8 cellular contexts compared by ENCODE assay signal in genomic region chr1:24294228-24294672, GRCh38. TPM values are rescaled to one million over a fixed set of nuclear protein-coding genes. Genes with fewer than 3 reads are reported as not detected.
A peak's percentile ranks its signal among the peaks of the same experiment; 100 is the strongest.
DNase-seq lines count a peak whose midpoint lies in the region; ATAC-seq and TF ChIP-seq lines count a peak whose summit lies in the region.

No MANE protein-coding gene starts in this region.

- no peak for TF ChIP-seq POLR2A in gastroesophageal sphincter (IDR thresholded peaks at IDR 0.05)

- no peaks in the 10 kb centered on the region for H3K36me3 ChIP-seq in gastroesophageal sphincter
- no peaks in the 10 kb centered on the region for H3K36me3 ChIP-seq in neuronal stem cell (replicated peaks in 1 of 2; ENCODE audit: control insufficient read depth in 2 of 2, insufficient read depth in 2 of 2, low read length in 2 of 2)

- no peaks in the 10 kb centered on the region for H4K20me1 ChIP-seq in H9 (ENCODE audit: control insufficient read depth, insufficient read depth, insufficient read length)

- no peak overlapping the region for H2BK5ac ChIP-seq in H9 (ENCODE audit: insufficient read length, low read length)
- H2BK5ac ChIP-seq in neuronal stem cell (ENCODE audit: low read length), result no peak overlapping the region

- DNase-seq in H9 (no peak), NCI-H774 (lab: John Stamatoyannopoulos, UW) (no peak), neuronal stem cell (ENCODE audit: low spot score) (no peak)
- DNase-seq in activated T-helper 1 cell treated with anti-CD3 and anti-CD28 coated beads, Interleukin-12 subunit alpha, Interleukin-12 subunit beta, Interleukin-2, Interleukin-4 antibody, amounts not matched to agents 30 ng/mL and 10 ng/mL and 1 ng/mL, durations not matched to agents 14 hours and 24 hours and 36 hours (ENCODE audit: low spot score), result no peak

- no peaks in the 10 kb centered on the region for H3K23me2 ChIP-seq in H9 (ENCODE audit: insufficient read length, low read depth, low read length, poor library complexity, severe bottlenecking)

- H3K18ac ChIP-seq in H9 (ENCODE audit: insufficient read length, low read depth, low read length), result no peak overlapping the region
- H3K18ac ChIP-seq in neuronal stem cell (ENCODE audit: low read length), result no peak overlapping the region

- H2BK12ac ChIP-seq in H9 (ENCODE audit: insufficient read length, low read depth, low read length) (no peak overlapping the region), neuronal stem cell (ENCODE audit: low read length) (no peak overlapping the region)

- H2AK5ac ChIP-seq in H9 (ENCODE audit: insufficient read length, low read length), result no peak overlapping the region
- no peak overlapping the region for H2AK5ac ChIP-seq in neuronal stem cell (ENCODE audit: low read depth, low read length)

- no peaks in the 10 kb centered on the region for H3K79me2 ChIP-seq in H9 (ENCODE audit: insufficient read depth, low read length)

- no peak overlapping the region for H3K23ac ChIP-seq in H9 (ENCODE audit: insufficient read length, low read depth, low read length)
- no peak overlapping the region for H3K23ac ChIP-seq in neuronal stem cell (ENCODE audit: low read depth, low read length, poor library complexity)

- H3K79me1 ChIP-seq in H9 (ENCODE audit: insufficient read depth, low read depth, low read length, poor library complexity, severe bottlenecking), result no peaks in the 10 kb centered on the region
- H3K79me1 ChIP-seq in neuronal stem cell (ENCODE audit: low read depth, low read length), result no peaks in the 10 kb centered on the region

- H3K4me2 ChIP-seq in H9 (ENCODE audit: insufficient read depth, insufficient read length, low read length) (no peak overlapping the region), neuronal stem cell (ENCODE audit: insufficient read depth, low read length, poor library complexity, severe bottlenecking) (no peak overlapping the region)

- H3K27ac ChIP-seq in H9 (ENCODE audit: insufficient read length, low read depth, low read length) (no peak overlapping the region), gastroesophageal sphincter (peak overlapping the region; percentile 45 to 80 (median 73)), skin epidermis (peak overlapping the region in 20 of 21 experiments; percentile 31 to 86 (median 71)), neuronal stem cell (replicated peaks; ENCODE audit: low read length) (no peak overlapping the region)

- no peak overlapping the region for H4K5ac ChIP-seq in H9 (ENCODE audit: insufficient read length, low read depth, low read length)

- peaks cover 4% of the 10 kb centered on the region for H3K4me1 ChIP-seq in H9 (ENCODE audit: insufficient read depth, low read length)
- peaks cover 0 to 30% (median 8%) of the 10 kb centered on the region in 3 donors for H3K4me1 ChIP-seq in gastroesophageal sphincter
- H3K4me1 ChIP-seq in neuronal stem cell (ENCODE audit: control insufficient read depth in 2 of 2, insufficient read depth in 1 of 2, low read depth in 1 of 2, low read length in 2 of 2), result peaks cover 0 to 4% of the 10 kb centered on the region in 2 donors

- no peak overlapping the region for H2BK20ac ChIP-seq in H9 (ENCODE audit: low read depth, low read length, poor library complexity, severe bottlenecking)

- H3K27ac Mint-ChIP-seq in H9, result peak overlapping the region in 2 of 3 experiments; percentile 2 to 82; a peak in 2 of 7 replicates
- no peak overlapping the region for H3K27ac Mint-ChIP-seq in activated T-helper 1 cell treated with anti-CD3 and anti-CD28 coated beads, Interleukin-12 subunit alpha, Interleukin-12 subunit beta, Interleukin-2, Interleukin-4 antibody, amounts not matched to agents 30 ng/mL and 10 ng/mL and 1 ng/mL, durations not matched to agents 14 hours and 24 hours and 36 hours

- H3K27me3 ChIP-seq in H9 (ENCODE audit: insufficient read depth, low read length) (no peaks in the 10 kb centered on the region), gastroesophageal sphincter (peaks cover 3% of the 10 kb centered on the region), neuronal stem cell (ENCODE audit: control insufficient read depth in 3 of 3, insufficient read depth in 3 of 3, low read depth in 1 of 3, low read length in 3 of 3) (peaks cover 0 to 22% (median 14%) of the 10 kb centered on the region in 3 experiments)

- H3K9me3 Mint-ChIP-seq in H9, result no peaks in the 10 kb centered on the region
- no peaks in the 10 kb centered on the region for H3K9me3 Mint-ChIP-seq in activated T-helper 1 cell treated with anti-CD3 and anti-CD28 coated beads, Interleukin-12 subunit alpha, Interleukin-12 subunit beta, Interleukin-2, Interleukin-4 antibody, amounts not matched to agents 30 ng/mL and 10 ng/mL and 1 ng/mL, durations not matched to agents 14 hours and 24 hours and 36 hours

- ATAC-seq in SK-N-SH treated with all-trans-retinoic acid at 6 μM for 48 hours, result peak; percentile 39
- ATAC-seq in gastroesophageal sphincter, result peak; percentile 88
- ATAC-seq in HG02642 (IDR thresholded peaks at IDR 0.05; ENCODE audit: poor library complexity, unreplicated experiment), result no peak

- TF ChIP-seq EP300 in gastroesophageal sphincter (IDR thresholded peaks at IDR 0.05), result no peak

- H2BK15ac ChIP-seq in H9 (ENCODE audit: low read depth, low read length) (no peak overlapping the region), neuronal stem cell (ENCODE audit: low read length) (no peak overlapping the region)

- no peaks in the 10 kb centered on the region for H3K36me3 Mint-ChIP-seq in H9 (ENCODE audit: insufficient read depth in 1 of 3, low read depth in 3 of 3)
- no peaks in the 10 kb centered on the region for H3K36me3 Mint-ChIP-seq in activated T-helper 1 cell treated with anti-CD3 and anti-CD28 coated beads, Interleukin-12 subunit alpha, Interleukin-12 subunit beta, Interleukin-2, Interleukin-4 antibody, amounts not matched to agents 30 ng/mL and 10 ng/mL and 1 ng/mL, durations not matched to agents 14 hours and 24 hours and 36 hours (ENCODE audit: low read depth)

- H3K4me3 ChIP-seq in gastroesophageal sphincter, result no peak overlapping the region
- no peak overlapping the region for H3K4me3 ChIP-seq in skin epidermis
- H3K4me3 ChIP-seq in neuronal stem cell (ENCODE audit: low read length in 2 of 2), result no peak overlapping the region

- peaks cover 39 to 40% of the 10 kb centered on the region in 2 experiments for H3K4me1 Mint-ChIP-seq in H9
- no peaks in the 10 kb centered on the region for H3K4me1 Mint-ChIP-seq in activated T-helper 1 cell treated with anti-CD3 and anti-CD28 coated beads, Interleukin-12 subunit alpha, Interleukin-12 subunit beta, Interleukin-2, Interleukin-4 antibody, amounts not matched to agents 30 ng/mL and 10 ng/mL and 1 ng/mL, durations not matched to agents 14 hours and 24 hours and 36 hours (ENCODE audit: low read depth)

- no peak overlapping the region for H3K4ac ChIP-seq in H9 (ENCODE audit: low read depth, low read length)
- H3K4ac ChIP-seq in neuronal stem cell (ENCODE audit: low read length), result no peak overlapping the region

- no CpG with 5 or more reads among the region's 9 CpGs for WGBS in H9 (ENCODE audit: extremely low coverage, insufficient read length, low lambda C conversion rate)
- WGBS in gastroesophageal sphincter (ENCODE audit: low coverage in 1 of 2), 2 donors, result 76 to 77% methylated on average over 8 to 9 of the region's 9 CpGs
- no CpG with 5 or more reads among the region's 9 CpGs for WGBS in neuronal stem cell (ENCODE audit: extremely low coverage in 2 of 2, insufficient read length in 2 of 2, insufficient replicate concordance in 1 of 2), 2 donors

- H3K14ac ChIP-seq in H9 (ENCODE audit: insufficient read depth, low read length) (no peak overlapping the region), neuronal stem cell (ENCODE audit: low read length) (no peak overlapping the region)

- peaks cover 11% of the 10 kb centered on the region for H3K27me3 Mint-ChIP-seq in H9 (ENCODE audit: low read depth)
- peaks cover 41% of the 10 kb centered on the region for H3K27me3 Mint-ChIP-seq in activated T-helper 1 cell treated with anti-CD3 and anti-CD28 coated beads, Interleukin-12 subunit alpha, Interleukin-12 subunit beta, Interleukin-2, Interleukin-4 antibody, amounts not matched to agents 30 ng/mL and 10 ng/mL and 1 ng/mL, durations not matched to agents 14 hours and 24 hours and 36 hours (ENCODE audit: insufficient read depth)

- intact Hi-C loops in activated T-helper 1 cell treated with anti-CD3 and anti-CD28 coated beads, Interleukin-12 subunit alpha, Interleukin-12 subunit beta, Interleukin-2, Interleukin-4 antibody, amounts not matched to agents 30 ng/mL and 10 ng/mL and 1 ng/mL, durations not matched to agents 14 hours and 24 hours and 36 hours (cut with micrococcal nuclease), result loop anchor here (2.0 kb wide), 1 partner anchor 29 kb away; no protein-coding TSS in a partner anchor

- no peaks in the 10 kb centered on the region for H3K9me3 ChIP-seq in H9 (ENCODE audit: control insufficient read depth, low read depth, low read length)
- no peaks in the 10 kb centered on the region for H3K9me3 ChIP-seq in gastroesophageal sphincter
- H3K9me3 ChIP-seq in neuronal stem cell (replicated peaks in 1 of 2; ENCODE audit: control insufficient read depth in 2 of 2, insufficient read depth in 1 of 2, low read depth in 1 of 2, low read length in 2 of 2), result no peaks in the 10 kb centered on the region

- H2BK120ac ChIP-seq in H9 (ENCODE audit: low read depth, low read length, poor library complexity, severe bottlenecking) (no peak overlapping the region), neuronal stem cell (ENCODE audit: low read depth, low read length) (no peak overlapping the region)

- H3K4me3 Mint-ChIP-seq in H9, result no peak overlapping the region
- H3K4me3 Mint-ChIP-seq in activated T-helper 1 cell treated with anti-CD3 and anti-CD28 coated beads, Interleukin-12 subunit alpha, Interleukin-12 subunit beta, Interleukin-2, Interleukin-4 antibody, amounts not matched to agents 30 ng/mL and 10 ng/mL and 1 ng/mL, durations not matched to agents 14 hours and 24 hours and 36 hours, result no peak overlapping the region

- H4K8ac ChIP-seq in H9 (replicated peaks; ENCODE audit: insufficient read length, low read depth, low read length), result no peak overlapping the region
- no peak overlapping the region for H4K8ac ChIP-seq in neuronal stem cell (ENCODE audit: low read depth, low read length)

- TF ChIP-seq CTCF in H9 (conservative IDR thresholded peaks at IDR 0.05) (no peak), gastroesophageal sphincter (IDR thresholded peaks at IDR 0.05) (no peak)

- no peak overlapping the region for H4K91ac ChIP-seq in H9 (ENCODE audit: insufficient read length, low read depth, low read length)
- no peak overlapping the region for H4K91ac ChIP-seq in neuronal stem cell (ENCODE audit: low read depth, low read length, poor library complexity)

- H2AFZ ChIP-seq in H9 (ENCODE audit: low read length), result no peak overlapping the region
- H2AFZ ChIP-seq in neuronal stem cell (ENCODE audit: low read length), result no peak overlapping the region

- H3K9ac ChIP-seq in H9 (ENCODE audit: extremely low read depth, insufficient read length, low read length), result no peak overlapping the region
- H3K9ac ChIP-seq in neuronal stem cell (ENCODE audit: low read depth, low read length, poor library complexity), result no peak overlapping the region

- H3T11ph ChIP-seq in H9 (ENCODE audit: low read length), result no peak overlapping the region

- no peak overlapping the region for H3K56ac ChIP-seq in H9 (ENCODE audit: insufficient read length, low read depth, low read length)

RNA-seq across cellular contexts. Expression of gene GRHL3, which starts 24.9 kb away (rescaled TPM):
- 3.5 and 4.0 TPM in 2 replicates for total RNA-seq in H9 (2021)
- 1 to 10 TPM in 1 of 4 donors, under 1 TPM in 2, not detected in 1; 0.13 to 4.9 (median 0.31) TPM for total RNA-seq in gastroesophageal sphincter
- 0.54 TPM for polyA plus RNA-seq in neuronal stem cell (2013, experiment 1 of 2)
- polyA plus RNA-seq in neuronal stem cell (2013, experiment 2 of 2), result 0.50 TPM
- not detected in 2 replicates for total RNA-seq in activated T-helper 1 cell treated with anti-CD3 and anti-CD28 coated beads, Interleukin-12 subunit alpha, Interleukin-12 subunit beta, Interleukin-2, Interleukin-4 antibody, amounts not matched to agents 30 ng/mL and 10 ng/mL and 1 ng/mL, durations not matched to agents 14 hours and 24 hours and 36 hours

Comparison
In these comparisons a context has a peak if more than half of its experiments do, and no peak if none do; other contexts are left out.
1. H3K27ac ChIP-seq: peak in gastroesophageal sphincter (4 of 4) and skin epidermis (20 of 21); none in H9 (single experiment) and neuronal stem cell (single experiment).